Comparison of ENCODE assay signal across 11 cellular contexts in the genomic region with DNA sequence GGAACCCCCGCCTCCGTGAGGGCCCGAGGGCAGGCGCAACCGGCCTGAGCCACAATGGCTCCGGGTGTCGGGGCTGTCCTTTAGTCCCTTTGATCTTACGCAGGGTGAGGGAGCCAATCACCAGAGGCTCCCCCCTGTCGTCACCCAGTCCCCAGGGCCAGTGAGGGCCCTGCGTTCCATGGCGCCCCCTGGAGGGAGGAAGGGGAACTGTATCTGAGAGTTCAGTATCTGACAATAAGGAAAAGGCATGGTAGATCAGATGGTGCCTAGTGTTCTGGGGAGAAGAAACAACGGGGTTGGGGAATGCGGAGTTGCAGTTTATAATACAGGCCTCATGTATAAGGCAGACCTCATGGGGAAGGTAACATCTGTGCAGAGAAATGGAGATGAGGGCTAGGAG. TPM values are rescaled to one million over a fixed set of nuclear protein-coding genes. Genes with fewer than 3 reads are reported as not detected.
"Had no signal": no experiment of that assay in that cellular context is flagged by ENCODE, and none has a peak within 500 bp of the region (broad histone marks: within the 10 kb centered on the region; RNA-seq: fewer than 3 reads in every experiment).

No MANE protein-coding gene starts in this region.

RNA-seq across cellular contexts. Expression of a gene that starts 59.1 kb away (rescaled TPM):
- total RNA-seq: OCI-LY7, PC-3, PC-9, Peyer's patch, Right ventricle myocardium inferior, Right ventricle myocardium superior, RPMI7951, SJSA1, SK-MEL-5, T-cell had no signal
- polyA plus RNA-seq: SK-N-SH had no signal
